1 cellular context compared by ENCODE assay signal in the genomic region with DNA sequence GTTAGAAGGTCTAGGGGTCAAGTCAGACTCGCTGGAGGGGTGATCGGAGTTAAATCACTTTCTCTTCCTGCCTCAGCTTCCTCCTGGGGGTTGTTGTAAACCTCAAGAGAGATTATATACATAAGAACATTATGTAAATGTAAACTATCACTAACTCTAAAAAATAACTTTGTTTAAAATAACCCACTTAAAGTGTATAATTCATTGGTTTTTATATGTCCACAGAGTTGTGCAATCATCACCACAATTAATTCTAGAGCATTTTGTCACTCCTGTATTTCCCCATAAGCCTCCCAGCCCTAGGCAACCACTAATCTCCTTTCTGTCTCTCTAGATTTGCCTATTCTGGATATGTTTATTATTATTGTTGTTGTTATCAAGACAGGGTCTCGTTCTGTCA.
TF ChIP-seq lines count a peak whose summit lies in the region.

No MANE protein-coding gene starts in this region.

TF ChIP-seq in IMR-90, 13 proteins besides CTCF, POLR2A, EP300 and RAD21:
- TF ChIP-seq CEBPB (IDR thresholded peaks at IDR 0.05; ENCODE audit: low read depth, low read length) = peak; percentile 82
- no peak for TF ChIP-seq RFX5 (IDR thresholded peaks at IDR 0.05; ENCODE audit: low read depth, low read length)
